In genomic region chr14:44170099-44170498, GRCh38 we compare ENCODE assay signal across 17 cellular contexts.
DNase-seq lines count a peak whose midpoint lies in the region; ATAC-seq and TF ChIP-seq lines count a peak whose summit lies in the region.
"Had no signal": no experiment of that assay in that cellular context is flagged by ENCODE, and none has a peak within 500 bp of the region (broad histone marks: within the 10 kb centered on the region; RNA-seq: fewer than 3 reads in every experiment).

No MANE protein-coding gene starts in this region.

- no peaks in the 10 kb centered on the region for H3K79me2 ChIP-seq in osteoblast (ENCODE audit: insufficient read depth, low read length)

- ATAC-seq in mucosa of descending colon: peak; percentile 50

- no peaks in the 10 kb centered on the region for H3K4me1 Mint-ChIP-seq in chondrocyte (ENCODE audit: low read depth)
- H3K4me1 Mint-ChIP-seq: CD14-positive monocyte had no signal

- H3K9me3 ChIP-seq in A673 (ENCODE audit: low read depth, low read length, poor library complexity, severe bottlenecking) (no peaks in the 10 kb centered on the region), mucosa of descending colon (no peaks in the 10 kb centered on the region), osteoblast (ENCODE audit: low read depth, low read length) (no peaks in the 10 kb centered on the region)
- H3K9me3 ChIP-seq: SJSA1 had no signal

- peaks cover 15% of the 10 kb centered on the region for H3K27me3 Mint-ChIP-seq in chondrocyte (ENCODE audit: low read depth)

- H3K4me3 ChIP-seq in A673 (ENCODE audit: low read depth, low read length, poor library complexity, severe bottlenecking): no peak overlapping the region
- H3K4me3 ChIP-seq in mucosa of descending colon: no peak overlapping the region
- H3K4me3 ChIP-seq in osteoblast (ENCODE audit: insufficient read depth, low read length): no peak overlapping the region
- H3K4me3 ChIP-seq: PC-9, SJSA1 had no signal

- H3K4me1 ChIP-seq in A673 (ENCODE audit: insufficient read depth, low read length, poor library complexity, severe bottlenecking) (peaks cover 56% of the 10 kb centered on the region), mucosa of descending colon (ENCODE audit: low read depth) (peaks cover 4% of the 10 kb centered on the region), osteoblast (ENCODE audit: insufficient read depth, low read length) (no peaks in the 10 kb centered on the region)
- H3K4me1 ChIP-seq: SJSA1 had no signal

- no peak overlapping the region for H3K4me2 ChIP-seq in osteoblast (ENCODE audit: insufficient read depth, low read length)
- H3K4me2 ChIP-seq: PC-9 had no signal

- POLR2A ChIA-PET in A673 (lab: Charles Lee; ENCODE audit: low non-redundant PET): no interaction called here

- CTCF ChIA-PET in A673 (lab: Charles Lee): no interaction called here

- no peak overlapping the region for H3K27ac Mint-ChIP-seq in chondrocyte (ENCODE audit: unreplicated experiment)
- H3K27ac Mint-ChIP-seq: CD14-positive monocyte had no signal

- no peaks in the 10 kb centered on the region for H3K9me3 Mint-ChIP-seq in chondrocyte (ENCODE audit: low read depth)

- no peak overlapping the region for H3K4me3 Mint-ChIP-seq in chondrocyte (ENCODE audit: unreplicated experiment)
- H3K4me3 Mint-ChIP-seq: CD14-positive monocyte had no signal

- no peaks in the 10 kb centered on the region for H3K36me3 Mint-ChIP-seq in chondrocyte (ENCODE audit: low read depth)
- H3K36me3 Mint-ChIP-seq: CD14-positive monocyte had no signal

- no TSS peak for BruUV-seq in A673 (replicated peaks; lab: Mats Ljungman, UMichigan)

- intact Hi-C loops in A673 (cut with micrococcal nuclease; ENCODE audit: unreplicated experiment) (no loop called here), mucosa of descending colon (cut with DNase I, micrococcal nuclease) (no loop called here)

- H3K27me3 ChIP-seq in A673 (replicated peaks; ENCODE audit: insufficient read depth, low read depth, low read length, poor library complexity): no peaks in the 10 kb centered on the region
- H3K27me3 ChIP-seq in osteoblast (ENCODE audit: insufficient read depth, low read length): no peaks in the 10 kb centered on the region
- H3K27me3 ChIP-seq: SJSA1 had no signal

- H2AFZ ChIP-seq in osteoblast (ENCODE audit: low read length): no peak overlapping the region
- H2AFZ ChIP-seq: PC-9 had no signal

- TF ChIP-seq CTCF in A673 (conservative IDR thresholded peaks at IDR 0.05; ENCODE audit: low read depth, low read length) (no peak), mucosa of descending colon (IDR thresholded peaks at IDR 0.05) (no peak), chondrocyte (IDR thresholded peaks at IDR 0.05) (no peak), osteoblast (IDR thresholded peaks at IDR 0.05; ENCODE audit: extremely low read depth, low read depth, low read length) (no peak)

- no peak overlapping the region for H3K27ac ChIP-seq in A673 (ENCODE audit: low read depth, low read length, poor library complexity, severe bottlenecking)
- H3K27ac ChIP-seq in osteoblast (ENCODE audit: low read depth, low read length): no peak overlapping the region
- H3K27ac ChIP-seq: PC-9, SJSA1 had no signal

- H3K36me3 ChIP-seq in A673 (ENCODE audit: insufficient read depth, low read length, poor library complexity, severe bottlenecking) (no peaks in the 10 kb centered on the region), mucosa of descending colon (ENCODE audit: low read depth) (no peaks in the 10 kb centered on the region), osteoblast (ENCODE audit: insufficient read depth, low read length) (no peaks in the 10 kb centered on the region)
- H3K36me3 ChIP-seq: SJSA1 had no signal

- peak; percentile 74 for DNase-seq in A673 (ENCODE audit: low spot score)
- DNase-seq in MV-4-11 (lab: John Stamatoyannopoulos, UW): peak; percentile 53
- peak; percentile 49 for DNase-seq in amniotic epithelial cell (ENCODE audit: low read depth)
- DNase-seq in mucosa of descending colon: no peak
- DNase-seq in DMS114 treated with DMSO at 0.1 percent for 48 hours (lab: John Stamatoyannopoulos, UW; ENCODE audit: unreplicated experiment): no peak
- DNase-seq in chondrocyte (ENCODE audit: low spot score): no peak
- no peak for DNase-seq in osteoblast (ENCODE audit: insufficient read length, low spot score, missing footprints)
- DNase-seq: ACHN, AML-193, DMS 273 treated with DMSO at 0.1 percent for 48 hours, NCI-H1417 treated with DMSO at 0.1 percent for 48 hours, NCI-H1930, NCI-H446, NCI-H69, PC-9 had no signal

- H4K20me1 ChIP-seq in osteoblast (ENCODE audit: insufficient read depth, low read length): no peaks in the 10 kb centered on the region

Comparison
In these comparisons a context has a peak if more than half of its experiments do, and no peak if none do; other contexts are left out.
1. DNase-seq: peak in A673 (single experiment), MV-4-11 (single experiment) and amniotic epithelial cell (single experiment); none in mucosa of descending colon (0 of 3), DMS114 treated with DMSO at 0.1 percent for 48 hours (single experiment), chondrocyte (single experiment) and osteoblast (single experiment).